Comparison of ENCODE assay signal across 1 cellular context in the genomic region with DNA sequence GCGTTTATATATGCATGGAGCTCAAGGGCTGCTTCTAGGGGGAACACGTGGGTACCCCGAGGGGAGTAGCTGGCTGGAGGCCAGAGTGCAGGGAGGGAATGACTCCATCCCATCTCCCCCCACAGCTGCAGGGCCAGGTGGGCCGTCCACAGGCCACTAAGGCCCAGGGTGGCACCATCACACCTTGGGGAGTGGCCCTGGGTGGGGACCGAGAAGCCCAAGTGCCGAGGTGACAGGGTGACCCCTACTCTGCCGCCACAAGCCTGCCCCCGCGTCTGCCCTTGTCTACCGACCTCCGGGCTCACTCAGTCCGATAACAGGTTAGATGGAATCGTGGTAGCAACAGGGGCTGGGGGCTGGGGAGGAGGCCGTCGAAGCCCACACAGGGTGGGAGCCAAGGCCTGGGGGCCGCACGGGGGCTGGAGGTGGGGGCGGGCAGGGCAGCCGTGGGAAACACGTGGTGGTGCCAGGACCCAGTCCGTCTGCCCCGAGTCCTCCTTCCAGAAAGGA.
TF ChIP-seq lines count a peak whose summit lies in the region.

No MANE protein-coding gene starts in this region.

TF ChIP-seq in HepG2, 621 proteins besides CTCF, POLR2A, EP300 and RAD21:
- TF ChIP-seq ZFY (CRISPR knock-in tag; IDR thresholded peaks at IDR 0.05) (no peak), MYPOP (CRISPR knock-in tag; IDR thresholded peaks at IDR 0.05) (no peak), ZNF770 (CRISPR knock-in tag; IDR thresholded peaks at IDR 0.05) (no peak), ZNF577 (CRISPR knock-in tag; IDR thresholded peaks at IDR 0.05; ENCODE audit: borderline replicate concordance, low read depth) (no peak)
